10 cellular contexts compared by ENCODE assay signal in the genomic region with DNA sequence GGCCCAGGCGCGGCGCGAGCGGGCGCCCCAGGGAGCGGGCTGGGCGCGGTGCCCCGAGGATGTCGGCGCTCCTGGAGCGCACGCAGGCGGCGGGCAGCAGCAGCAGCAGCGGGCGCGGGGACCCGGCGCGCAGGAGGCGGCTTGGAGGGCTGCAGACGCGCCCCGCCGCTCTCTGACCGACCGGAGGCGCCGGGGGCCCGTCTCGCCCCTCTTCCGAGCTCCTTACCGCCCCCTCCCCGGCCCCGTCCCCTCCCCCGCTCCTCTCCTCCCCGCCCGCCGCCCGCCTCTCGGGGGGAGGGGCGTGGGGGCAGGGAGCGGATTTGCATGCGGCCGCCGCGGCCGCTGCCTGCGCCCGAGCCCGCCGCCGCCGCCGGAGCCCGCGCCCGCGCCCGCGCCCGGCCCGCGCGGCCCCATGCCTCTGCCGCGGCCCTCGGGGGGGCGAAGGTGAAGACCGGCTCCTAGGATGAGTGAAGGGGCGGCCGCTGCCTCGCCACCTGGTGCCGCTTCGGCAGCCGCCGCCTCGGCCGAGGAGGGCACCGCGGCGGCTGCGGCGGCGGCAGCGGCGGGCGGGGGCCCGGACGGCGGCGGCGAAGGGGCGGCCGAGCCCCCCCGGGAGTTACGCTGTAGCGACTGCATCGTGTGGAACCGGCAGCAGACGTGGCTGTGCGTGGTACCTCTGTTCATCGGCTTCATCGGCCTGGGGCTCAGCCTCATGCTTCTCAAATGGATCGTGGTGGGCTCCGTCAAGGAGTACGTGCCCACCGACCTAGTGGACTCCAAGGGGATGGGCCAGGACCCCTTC. TPM values are rescaled to one million over a fixed set of nuclear protein-coding genes. Genes with fewer than 3 reads are reported as not detected.
A peak's percentile ranks its signal among the peaks of the same experiment; 100 is the strongest.
DNase-seq lines count a peak whose midpoint lies in the region; ATAC-seq lines count a peak whose summit lies in the region.
"Had no signal": no experiment of that assay in that cellular context is flagged by ENCODE, and none has a peak within 500 bp of the region (broad histone marks: within the 10 kb centered on the region; RNA-seq: fewer than 3 reads in every experiment).

TSS of gene NRG3 (plus strand) at position 317 of the 802 bp plus-strand sequence.

- peaks cover 42 to 57% of the 10 kb centered on the region in 2 donors for H3K27me3 Mint-ChIP-seq in T-cell
- peaks cover 66% of the 10 kb centered on the region for H3K27me3 Mint-ChIP-seq in stimulated activated naive CD8-positive, alpha-beta T cell treated with anti-CD3 and anti-CD28 coated beads, Interleukin-15, amount 100 ng/mL, for 72 hours

- CTCF ChIA-PET in T-cell (lab: Charles Lee): no interaction called here

- DNase-seq in NCI-H82 (lab: John Stamatoyannopoulos, UW) (peak; percentile 56), NCI-H82 treated with DMSO at 0.1 percent for 48 hours (lab: John Stamatoyannopoulos, UW; ENCODE audit: unreplicated experiment) (no peak), T-cell (no peak), NCI-H226 (no peak)
- DNase-seq in stimulated activated naive CD8-positive, alpha-beta T cell treated with anti-CD3 and anti-CD28 coated beads, Interleukin-15, amount 100 ng/mL, for 72 hours: no peak
- DNase-seq in effector CD4-positive, alpha-beta T cell: no peak
- DNase-seq: activated CD4-positive, alpha-beta T cell treated with anti-CD3 and anti-CD28 coated beads for 1 hour had no signal

- peak within 1 kb of the TSS; percentile 44 to 65 (median 54) for H3K4me3 Mint-ChIP-seq in T-cell
- peak within 1 kb of the TSS; percentile 65 to 69 for H3K4me3 Mint-ChIP-seq in stimulated activated naive CD8-positive, alpha-beta T cell treated with anti-CD3 and anti-CD28 coated beads, Interleukin-15, amount 100 ng/mL, for 72 hours

- POLR2A ChIA-PET in T-cell (lab: Charles Lee): no interaction called here

- peak in 2 of 4 experiments; percentile 12 to 29 for ATAC-seq in T-cell (replicated peaks in 1 of 4)
- peak; percentile 42 for ATAC-seq in stimulated activated naive CD8-positive, alpha-beta T cell treated with anti-CD3 and anti-CD28 coated beads, Interleukin-15, amount 100 ng/mL, for 72 hours
- no peak for ATAC-seq in HG03045 (IDR thresholded peaks at IDR 0.05; ENCODE audit: unreplicated experiment)

- H3K36me3 Mint-ChIP-seq in T-cell: no peaks in the 10 kb centered on the region

- H3K27ac Mint-ChIP-seq in T-cell: no peak within 1 kb of the TSS
- peak within 1 kb of the TSS in 1 of 2 donors; percentile 63 for H3K27ac Mint-ChIP-seq in stimulated activated naive CD8-positive, alpha-beta T cell treated with anti-CD3 and anti-CD28 coated beads, Interleukin-15, amount 100 ng/mL, for 72 hours

- peaks cover 9 to 12% (median 12%) of the 10 kb centered on the region in 3 donors for H3K4me1 Mint-ChIP-seq in T-cell
- peaks cover 14% of the 10 kb centered on the region for H3K4me1 Mint-ChIP-seq in stimulated activated naive CD8-positive, alpha-beta T cell treated with anti-CD3 and anti-CD28 coated beads, Interleukin-15, amount 100 ng/mL, for 72 hours

- H3K4me3 ChIP-seq in iPS-11a (ENCODE audit: low read depth, low read length): peak within 1 kb of the TSS; percentile 85

- H3K9me3 Mint-ChIP-seq in T-cell: no peaks in the 10 kb centered on the region
- no peaks in the 10 kb centered on the region for H3K9me3 Mint-ChIP-seq in stimulated activated naive CD8-positive, alpha-beta T cell treated with anti-CD3 and anti-CD28 coated beads, Interleukin-15, amount 100 ng/mL, for 72 hours

RNA-seq across cellular contexts. Expression of gene NRG3, which starts in this region (rescaled TPM):
- total RNA-seq in T-cell: under 1 TPM in 1 of 5 donors, not detected in 4; 0.12 TPM
- total RNA-seq: mononuclear cell had no signal
